26 cellular contexts compared by ENCODE assay signal in genomic region chr21:31675960-31676359, GRCh38. TPM values are rescaled to one million over a fixed set of nuclear protein-coding genes. Genes with fewer than 3 reads are reported as not detected.
DNase-seq lines count a peak whose midpoint lies in the region; ATAC-seq, FAIRE-seq and TF ChIP-seq lines count a peak whose summit lies in the region.
"Had no signal": no experiment of that assay in that cellular context is flagged by ENCODE, and none has a peak within 500 bp of the region (broad histone marks: within the 10 kb centered on the region; RNA-seq: fewer than 3 reads in every experiment).

No MANE protein-coding gene starts in this region.

- in situ Hi-C loops in GM12878 (cut with MboI): no loop called here

- H3K4me2 ChIP-seq in GM12878 (ENCODE audit: control insufficient read depth, insufficient read depth): no peak overlapping the region
- H3K4me2 ChIP-seq: BLaER1, PC-9 had no signal

- peak; percentile 34; the same call in 2 of the 3 replicates for ATAC-seq in GM12878
- peak; percentile 92 for ATAC-seq in stimulated activated naive B cell treated with anti-CD40 and anti-IgM and Interleukin-4, amounts not matched to agents 10 μg/mL and 1 μg/mL and 100 μg/mL, for 72 hours (replicated peaks)
- ATAC-seq: T-helper 17 cell had no signal

- H2AFZ ChIP-seq in GM12878 (ENCODE audit: control insufficient read depth, low read depth, low read length): no peak overlapping the region
- H2AFZ ChIP-seq: PC-9 had no signal

- CTCF ChIA-PET in GM12878 (lab: Yijun Ruan, JAX): no interaction called here

- SMC1A ChIA-PET in GM12878 (lab: Charles Lee; ENCODE audit: uncharacterized antibody, unreplicated experiment): no interaction called here

- no peak for TF ChIP-seq RAD21 in GM12878 (IDR thresholded peaks at IDR 0.05; ENCODE audit: insufficient read depth, low read depth, low read length)

- no peaks in the 10 kb centered on the region for H3K9me3 ChIP-seq in GM12878 (replicated peaks; ENCODE audit: control insufficient read depth, insufficient read depth, low read length)
- H3K9me3 ChIP-seq: BLaER1 had no signal

- H3K27me3 Mint-ChIP-seq in stimulated activated naive B cell treated with anti-CD40 and anti-IgM and Interleukin-4, amounts not matched to agents 10 μg/mL and 1 μg/mL and 100 μg/mL, for 72 hours: no peaks in the 10 kb centered on the region
- H3K27me3 Mint-ChIP-seq: CD4-positive, alpha-beta memory T cell; IgD-negative memory B cell; T-helper 17 cell had no signal

- peaks cover 3 to 7% of the 10 kb centered on the region in 2 experiments; a peak in 3 of 4 replicates for H3K36me3 ChIP-seq in GM12878 (ENCODE audit: control insufficient read depth in 2 of 2, insufficient read depth in 2 of 2, low read length in 1 of 2)

- H3K36me3 Mint-ChIP-seq in stimulated activated naive B cell treated with anti-CD40 and anti-IgM and Interleukin-4, amounts not matched to agents 10 μg/mL and 1 μg/mL and 100 μg/mL, for 72 hours: peaks cover 9 to 16% of the 10 kb centered on the region in 2 donors

- no peaks in the 10 kb centered on the region for H4K20me1 ChIP-seq in GM12878 (ENCODE audit: control insufficient read depth, insufficient read depth)

- H3K79me2 ChIP-seq in GM12878 (ENCODE audit: control insufficient read depth, insufficient read depth, low read length): no peaks in the 10 kb centered on the region

- no peak for DNase-seq in GM12891 (ENCODE audit: insufficient read length, low spot score)
- peak; percentile 41 for DNase-seq in MV-4-11 (lab: John Stamatoyannopoulos, UW)
- no peak for DNase-seq in GM12878 (ENCODE audit: low read depth, low spot score)
- no peak for DNase-seq in stimulated activated naive B cell treated with anti-CD40 and anti-IgM and Interleukin-4, amounts not matched to agents 10 μg/mL and 1 μg/mL and 100 μg/mL, for 72 hours
- no peak for DNase-seq in occipital lobe (lab: John Stamatoyannopoulos, UW)
- no peak for DNase-seq in NCI-H146 (lab: John Stamatoyannopoulos, UW)
- DNase-seq in DMS53 treated with DMSO at 0.1 percent for 48 hours (lab: John Stamatoyannopoulos, UW; ENCODE audit: unreplicated experiment): no peak
- DNase-seq: CD4-positive, alpha-beta memory T cell; Kasumi-1; NCI-H1092 treated with DMSO at 0.1 percent for 48 hours; NCI-H1436 treated with DMSO at 0.1 percent for 48 hours; NCI-H2029; NCI-H226; NCI-H510A treated with DMSO at 0.1 percent for 48 hours; NCI-H748 treated with DMSO at 0.1 percent for 48 hours; NK-92 treated with Interleukin-12 subunit alpha and Interleukin-12 subunit beta, amount 100 ng/mL, for 24 hours; PC-9; SHP77 treated with DMSO at 0.1 percent for 48 hours; SW 1271; T-helper 17 cell had no signal

- no TSS peak for BruUV-seq in GM12878 (replicated peaks; lab: Mats Ljungman, UMichigan)

- H3K9ac ChIP-seq in GM12878 (ENCODE audit: control insufficient read depth, insufficient read depth, low read length): no peak overlapping the region
- H3K9ac ChIP-seq: BLaER1 had no signal

- H3K4me1 ChIP-seq in GM12878 (ENCODE audit: control insufficient read depth, insufficient read depth, low read length): no peaks in the 10 kb centered on the region
- H3K4me1 ChIP-seq: BLaER1 had no signal

- RAD21 ChIA-PET in GM12878 (lab: Charles Lee; ENCODE audit: unreplicated experiment): no interaction called here

- TF ChIP-seq POLR2A in GM12891 (IDR thresholded peaks at IDR 0.05; ENCODE audit: low read depth, low read length) (no peak), GM12878 (IDR thresholded peaks at IDR 0.05; ENCODE audit: low read depth, low read length) (no peak)

- H3K4me3 ChIP-seq in GM12878: no peak overlapping the region
- H3K4me3 ChIP-seq: BLaER1, PC-9, SK-N-MC had no signal

- no peak for TF ChIP-seq EP300 in GM12878 (IDR thresholded peaks at IDR 0.05; ENCODE audit: borderline replicate concordance in 1 of 2, control insufficient read depth in 1 of 2, low read depth in 2 of 2, low read length in 2 of 2)

- intact Hi-C loops in GM12878 (cut with micrococcal nuclease; ENCODE audit: unreplicated experiment): no loop called here

- H3K27ac Mint-ChIP-seq in stimulated activated naive B cell treated with anti-CD40 and anti-IgM and Interleukin-4, amounts not matched to agents 10 μg/mL and 1 μg/mL and 100 μg/mL, for 72 hours: no peak overlapping the region
- H3K27ac Mint-ChIP-seq: CD4-positive, alpha-beta memory T cell; IgD-negative memory B cell; T-helper 17 cell had no signal

- H3K27me3 ChIP-seq in GM12878 (replicated peaks in 1 of 2; ENCODE audit: control insufficient read depth in 2 of 2, insufficient read depth in 2 of 2, low read length in 1 of 2): no peaks in the 10 kb centered on the region
- H3K27me3 ChIP-seq: BLaER1 had no signal

- no peak for TF ChIP-seq CTCF in GM12878 (IDR thresholded peaks at IDR 0.05 in 2 of 3, conservative IDR thresholded peaks at IDR 0.05 in 1 of 3; ENCODE audit: control insufficient read depth in 2 of 3, extremely low read depth in 1 of 3, insufficient read depth in 1 of 3, low read depth in 3 of 3, low read length in 3 of 3)

- POLR2A ChIA-PET in GM12878 (lab: Charles Lee): no interaction called here

- no peak overlapping the region for H3K4me3 Mint-ChIP-seq in stimulated activated naive B cell treated with anti-CD40 and anti-IgM and Interleukin-4, amounts not matched to agents 10 μg/mL and 1 μg/mL and 100 μg/mL, for 72 hours
- H3K4me3 Mint-ChIP-seq: CD4-positive, alpha-beta memory T cell; IgD-negative memory B cell; T-helper 17 cell had no signal

- no peaks in the 10 kb centered on the region for H3K9me3 Mint-ChIP-seq in stimulated activated naive B cell treated with anti-CD40 and anti-IgM and Interleukin-4, amounts not matched to agents 10 μg/mL and 1 μg/mL and 100 μg/mL, for 72 hours
- H3K9me3 Mint-ChIP-seq: CD4-positive, alpha-beta memory T cell; IgD-negative memory B cell had no signal

- peaks cover 0 to 2% of the 10 kb centered on the region in 2 donors for H3K4me1 Mint-ChIP-seq in stimulated activated naive B cell treated with anti-CD40 and anti-IgM and Interleukin-4, amounts not matched to agents 10 μg/mL and 1 μg/mL and 100 μg/mL, for 72 hours

- FAIRE-seq in GM12891 (lab: Jason Lieb, UNC) (no peak), GM12878 (lab: Jason Lieb, UNC) (no peak)
- FAIRE-seq: G401.6, H54 had no signal

- H3K27ac ChIP-seq in GM12878 (ENCODE audit: control insufficient read depth, insufficient read depth): no peak overlapping the region
- H3K27ac ChIP-seq: BLaER1, PC-9, RWPE1, SK-N-MC had no signal

- 46% methylated on average over 2 of the region's 2 CpGs for WGBS in GM12878 (ENCODE audit: insufficient coverage, insufficient replicate concordance, low lambda C conversion rate, missing lambda C conversion rate)

TF ChIP-seq in GM12891, 5 proteins besides CTCF, POLR2A, EP300 and RAD21:
- no peak for TF ChIP-seq PAX5 (IDR thresholded peaks at IDR 0.05; ENCODE audit: insufficient read depth, low read length, severe bottlenecking)
- TF ChIP-seq SPI1 (IDR thresholded peaks at IDR 0.05; ENCODE audit: low read depth, low read length): peak; percentile 78
- no peak for TF ChIP-seq POLR2AphosphoS5 (IDR thresholded peaks at IDR 0.05; ENCODE audit: low read depth, low read length)

TF ChIP-seq in GM12878, 131 proteins besides CTCF, POLR2A, EP300 and RAD21 (continues in another document):
- TF ChIP-seq SREBF2 (IDR thresholded peaks at IDR 0.05; ENCODE audit: low read length): no peak

RNA-seq across cellular contexts. Expression of gene SOD1, which starts 16.5 kb away (rescaled TPM):
- polyA plus RNA-seq in GM12891 (2012; ENCODE audit: low read depth, missing spikeins): 293 TPM
- 23.7 and 26.1 TPM in 2 replicates for total RNA-seq in GM12878 (2013; cell fraction: nucleolus; rRNA removed)
- total RNA-seq in GM12878 (2014; rRNA removed): 171 and 193 TPM in 2 replicates
- 265 and 275 TPM in 2 replicates for total RNA-seq in GM12878 (2014; rRNA removed; fragmentation: Illumina TruSeq; extraction: Trizol)
- total RNA-seq in GM12878 (2021): 213 and 226 TPM in 2 replicates
- 241 TPM for polyA plus RNA-seq in GM12878 (2011; ENCODE audit: low read depth)
- 352 and 405 TPM in 2 replicates for polyA plus RNA-seq in GM12878 (2011; rRNA removed)
- 251 and 259 TPM in 2 replicates for polyA plus RNA-seq in GM12878 (2011; cell fraction: cytosol; rRNA removed)
- 152 and 159 TPM in 2 replicates for polyA plus RNA-seq in GM12878 (2011; cell fraction: nucleus; rRNA removed)
- 188 and 198 TPM in 2 replicates for polyA plus RNA-seq in GM12878 (2012)
- polyA plus RNA-seq in GM12878 (2014; fragmentation: Illumina TruSeq; extraction: Trizol): 242 and 261 TPM in 2 replicates
- 100 to 1,000 TPM; 655 to 710 TPM for polyA plus RNA-seq in GM12878 (2014; fragmentation: Nextera tagmentation; extraction: Ambion mirVana)
- 205 and 220 TPM in 2 replicates for polyA plus RNA-seq in GM12878 (2014; rRNA removed)
- polyA plus RNA-seq in GM12878 (2016; fragmentation: Nextera tagmentation; extraction: Ambion mirVana): 100 to 1,000 TPM; 473 to 502 TPM
- polyA minus RNA-seq in GM12878 (2011; rRNA and poly(A)+ RNA removed): 145 and 174 TPM in 2 replicates
- 136 and 143 TPM in 2 replicates for polyA minus RNA-seq in GM12878 (2011; cell fraction: cytosol; rRNA and poly(A)+ RNA removed)
- 21.4 and 34.0 TPM in 2 replicates for polyA minus RNA-seq in GM12878 (2011; cell fraction: nucleus; rRNA and poly(A)+ RNA removed)
- total RNA-seq in occipital lobe: 78.0 TPM

RNA-seq across cellular contexts. Expression of gene SCAF4, which starts 56.0 kb away (rescaled TPM):
- polyA plus RNA-seq in GM12891 (2012; ENCODE audit: low read depth, missing spikeins): 15.6 TPM
- 82.4 and 89.4 TPM in 2 replicates for total RNA-seq in GM12878 (2013; cell fraction: nucleolus; rRNA removed)
- total RNA-seq in GM12878 (2014; rRNA removed): 7.8 and 12.0 TPM in 2 replicates
- total RNA-seq in GM12878 (2014; rRNA removed; fragmentation: Illumina TruSeq; extraction: Trizol): 11.2 and 12.0 TPM in 2 replicates
- total RNA-seq in GM12878 (2021): 44.8 and 49.3 TPM in 2 replicates
- 14.9 TPM for polyA plus RNA-seq in GM12878 (2011; ENCODE audit: low read depth)
- 14.5 TPM in 2 replicates for polyA plus RNA-seq in GM12878 (2011; rRNA removed)
- 10.0 and 15.1 TPM in 2 replicates for polyA plus RNA-seq in GM12878 (2011; cell fraction: cytosol; rRNA removed)
- polyA plus RNA-seq in GM12878 (2011; cell fraction: nucleus; rRNA removed): 44.6 and 54.9 TPM in 2 replicates
- 19.6 and 23.9 TPM in 2 replicates for polyA plus RNA-seq in GM12878 (2012)
- 34.7 and 39.1 TPM in 2 replicates for polyA plus RNA-seq in GM12878 (2014; fragmentation: Illumina TruSeq; extraction: Trizol)
- polyA plus RNA-seq in GM12878 (2014; fragmentation: Nextera tagmentation; extraction: Ambion mirVana): 1 to 10 TPM; 4.3 to 4.6 TPM
- 17.4 and 22.8 TPM in 2 replicates for polyA plus RNA-seq in GM12878 (2014; rRNA removed)
- 10 to 100 TPM; 39.7 to 42.3 TPM for polyA plus RNA-seq in GM12878 (2016; fragmentation: Nextera tagmentation; extraction: Ambion mirVana)
- 24.1 and 27.7 TPM in 2 replicates for polyA minus RNA-seq in GM12878 (2011; rRNA and poly(A)+ RNA removed)
- 10.6 and 10.8 TPM in 2 replicates for polyA minus RNA-seq in GM12878 (2011; cell fraction: cytosol; rRNA and poly(A)+ RNA removed)
- polyA minus RNA-seq in GM12878 (2011; cell fraction: nucleus; rRNA and poly(A)+ RNA removed): 43.5 and 72.9 TPM in 2 replicates
- 5.5 TPM for total RNA-seq in occipital lobe
